In the genomic region with DNA sequence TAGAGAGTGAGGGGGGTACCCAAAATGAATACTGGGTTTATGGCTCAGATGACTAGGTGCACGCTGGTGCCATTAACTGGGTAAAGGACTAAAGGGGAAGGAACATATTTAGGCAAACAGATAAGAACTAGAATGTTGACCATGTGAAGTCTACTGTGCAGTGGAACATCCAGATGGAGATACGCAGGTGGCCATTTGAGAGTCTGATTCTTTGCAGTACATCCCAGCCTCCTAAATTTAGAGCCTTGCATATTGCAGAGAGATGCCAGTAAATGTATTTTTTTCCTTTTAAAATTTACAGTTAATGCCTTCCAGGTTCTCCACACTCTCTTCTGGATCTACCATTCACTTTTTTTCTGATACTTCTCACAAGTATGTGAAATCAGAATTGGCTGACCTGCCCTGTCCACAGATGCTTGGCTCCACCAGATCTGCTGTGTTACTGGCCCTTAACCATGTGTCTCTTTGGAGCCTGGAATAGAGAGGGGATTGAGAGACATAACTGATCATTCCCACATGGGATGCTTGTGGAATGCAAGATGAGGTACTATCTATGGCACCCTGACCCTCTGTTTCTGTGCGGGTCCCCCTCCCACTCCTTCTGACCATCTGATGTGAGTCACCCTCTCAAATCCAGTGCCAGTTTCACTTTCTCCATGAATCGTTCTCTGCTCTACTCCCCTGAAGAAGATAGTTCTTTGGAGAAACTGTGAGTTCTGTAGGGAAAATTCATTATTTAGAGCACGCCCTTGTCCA, we compare ENCODE assay signal across 22 cellular contexts.
DNase-seq lines count a peak whose midpoint lies in the region; ATAC-seq and FAIRE-seq lines count a peak whose summit lies in the region.
"Had no signal": no experiment of that assay in that cellular context is flagged by ENCODE, and none has a peak within 500 bp of the region (broad histone marks: within the 10 kb centered on the region; RNA-seq: fewer than 3 reads in every experiment).

No MANE protein-coding gene starts in this region.

- ATAC-seq in HG02884 (IDR thresholded peaks at IDR 0.05; ENCODE audit: unreplicated experiment): no peak
- no peak for ATAC-seq in GM21737 (IDR thresholded peaks at IDR 0.05; ENCODE audit: unreplicated experiment)
- ATAC-seq: activated CD4-positive, CD25-positive, alpha-beta regulatory T cell treated with anti-CD3 and anti-CD28 coated beads, Interleukin-2, amount 50 U/mL, for 24 hours; activated naive CD4-positive, alpha-beta T cell treated with anti-CD3 and anti-CD28 coated beads, Interleukin-2, amount 50 U/mL, for 72 hours; esophagus mucosa; left lung; stimulated activated effector memory CD8-positive, alpha-beta T cell treated with anti-CD3 and anti-CD28 coated beads, Interleukin-12 subunit alpha, Interleukin-12 subunit beta, amount 100 ng/mL, for 72 hours had no signal

- peak; percentile 11 for DNase-seq in HS-5 (ENCODE audit: low read depth)
- peak; percentile 35 for DNase-seq in amniotic epithelial cell (ENCODE audit: low read depth)
- peak; percentile 7 for DNase-seq in kidney tubule cell (ENCODE audit: low spot score)
- DNase-seq in ecto neural progenitor cell (ENCODE audit: low spot score): no peak
- no peak for DNase-seq in RCC 7860 (ENCODE audit: low spot score)
- DNase-seq: activated CD8-positive, alpha-beta memory T cell treated with anti-CD3 and anti-CD28 coated beads for 24 hours; IMR-90; left lung; NCI-H1694; NCI-H774; PC-9 had no signal

- FAIRE-seq in RCC 7860 (lab: Jason Lieb, UNC): no peak
- FAIRE-seq: bronchial epithelial cell, GM19239, H54 had no signal

- H3K27ac ChIP-seq in temporal lobe (ENCODE audit: low read depth, low read length): peak overlapping the region; percentile 88
- H3K27ac ChIP-seq: left lung, neutrophil, PC-9 had no signal

Comparison
In these comparisons a context has a peak if more than half of its experiments do, and no peak if none do; other contexts are left out.
1. DNase-seq: peak in HS-5 (single experiment), amniotic epithelial cell (single experiment) and kidney tubule cell (single experiment); none in ecto neural progenitor cell (single experiment) and RCC 7860 (single experiment).